Comparison of ENCODE assay signal across 16 cellular contexts in genomic region chr1:17672226-17672625, GRCh38.
"Had no signal": no experiment of that assay in that cellular context is flagged by ENCODE, and none has a peak within 500 bp of the region (broad histone marks: within the 10 kb centered on the region; RNA-seq: fewer than 3 reads in every experiment).

No MANE protein-coding gene starts in this region.

- H3K4me3 Mint-ChIP-seq: activated CD4-positive, alpha-beta T cell treated with anti-CD3 and anti-CD28 coated beads for 36 hours; activated CD8-positive, alpha-beta T cell treated with anti-CD3 and anti-CD28 coated beads for 36 hours; activated T-helper 1 cell treated with anti-CD3 and anti-CD28 coated beads, Interleukin-12 subunit alpha, Interleukin-12 subunit beta, Interleukin-2, Interleukin-4 antibody, amounts not matched to agents 30 ng/mL and 10 ng/mL and 1 ng/mL, durations not matched to agents 14 hours and 24 hours and 36 hours; nephron had no signal

- H3K27ac Mint-ChIP-seq: activated CD4-positive, alpha-beta T cell treated with anti-CD3 and anti-CD28 coated beads for 36 hours; activated CD8-positive, alpha-beta T cell treated with anti-CD3 and anti-CD28 coated beads for 36 hours; activated T-helper 1 cell treated with anti-CD3 and anti-CD28 coated beads, Interleukin-12 subunit alpha, Interleukin-12 subunit beta, Interleukin-2, Interleukin-4 antibody, amounts not matched to agents 30 ng/mL and 10 ng/mL and 1 ng/mL, durations not matched to agents 14 hours and 24 hours and 36 hours; nephron had no signal

- H3K36me3 ChIP-seq: ovary had no signal

- H3K27ac ChIP-seq: left lung, ovary, suprapubic skin, upper lobe of left lung had no signal

- H3K4me3 ChIP-seq: ascending aorta, gastrocnemius medialis, left lung, ovary, suprapubic skin, upper lobe of left lung had no signal

- DNase-seq: activated CD4-positive, alpha-beta T cell treated with anti-CD3 and anti-CD28 coated beads for 36 hours; activated CD8-positive, alpha-beta memory T cell treated with anti-CD3 and anti-CD28 coated beads, Interleukin-2, amount 50 U/mL, for 48 hours; activated CD8-positive, alpha-beta T cell treated with anti-CD3 and anti-CD28 coated beads for 36 hours; activated naive CD4-positive, alpha-beta T cell; effector CD4-positive, alpha-beta T cell; gastrocnemius medialis; left lung; ovary; stimulated activated CD4-positive, alpha-beta T cell treated with anti-CD3 and anti-CD28 coated beads, Interleukin-2, amount 100 ng/mL, for 48 hours; stimulated activated naive CD8-positive, alpha-beta T cell treated with anti-CD3 and anti-CD28 coated beads, Interleukin-15, Interleukin-2, amounts not matched to agents 100 U/mL and 50 U/mL, for 24 hours; T-helper 9 cell; upper lobe of left lung had no signal

- H3K9me3 ChIP-seq: ascending aorta, gastrocnemius medialis, left lung, ovary, suprapubic skin, upper lobe of left lung had no signal

- H3K27me3 ChIP-seq: ascending aorta, gastrocnemius medialis, left lung, ovary, suprapubic skin, upper lobe of left lung had no signal

- H3K9me3 Mint-ChIP-seq: activated CD8-positive, alpha-beta T cell treated with anti-CD3 and anti-CD28 coated beads for 36 hours; activated T-helper 1 cell treated with anti-CD3 and anti-CD28 coated beads, Interleukin-12 subunit alpha, Interleukin-12 subunit beta, Interleukin-2, Interleukin-4 antibody, amounts not matched to agents 30 ng/mL and 10 ng/mL and 1 ng/mL, durations not matched to agents 14 hours and 24 hours and 36 hours; nephron had no signal

- H3K4me1 Mint-ChIP-seq: activated CD4-positive, alpha-beta T cell treated with anti-CD3 and anti-CD28 coated beads for 36 hours had no signal

- H3K4me1 ChIP-seq: left lung, suprapubic skin had no signal

- H3K27me3 Mint-ChIP-seq: activated CD4-positive, alpha-beta T cell treated with anti-CD3 and anti-CD28 coated beads for 36 hours; activated CD8-positive, alpha-beta T cell treated with anti-CD3 and anti-CD28 coated beads for 36 hours had no signal

- ATAC-seq: activated CD4-positive, alpha-beta T cell treated with anti-CD3 and anti-CD28 coated beads for 36 hours; activated CD8-positive, alpha-beta T cell treated with anti-CD3 and anti-CD28 coated beads for 36 hours; gastrocnemius medialis; left lung; stimulated activated naive CD8-positive, alpha-beta T cell treated with anti-CD3 and anti-CD28 coated beads, Interleukin-15, Interleukin-2, amounts not matched to agents 100 U/mL and 50 U/mL, for 24 hours had no signal
